Comparison of ENCODE assay signal across 8 cellular contexts in genomic region chr12:57896139-57896436, GRCh38. TPM values are rescaled to one million over a fixed set of nuclear protein-coding genes. Genes with fewer than 3 reads are reported as not detected.
DNase-seq lines count a peak whose midpoint lies in the region; ATAC-seq and TF ChIP-seq lines count a peak whose summit lies in the region.

No MANE protein-coding gene starts in this region.

- no peaks in the 10 kb centered on the region for H3K27me3 ChIP-seq in sigmoid colon

- peak overlapping the region; percentile 84 to 93 for H3K27ac Mint-ChIP-seq in T-cell

- CTCF ChIA-PET in T-cell (lab: Charles Lee) = interaction anchor here (1.0 to 1.7 kb wide), 3 partner anchors 9 to 26 kb away, joined by 3 to 6 read pairs (median 5); no protein-coding TSS in a partner anchor

- H3K9me3 Mint-ChIP-seq in T-cell = no peaks in the 10 kb centered on the region

- H3K4me3 ChIP-seq in GM12875 (ENCODE audit: low read depth, low read length) = peak overlapping the region; percentile 28
- H3K4me3 ChIP-seq in sigmoid colon = peak overlapping the region; percentile 53 to 61 (median 58)

- H3K4me1 ChIP-seq in sigmoid colon = peaks cover 4 to 84% (median 79%) of the 10 kb centered on the region in 4 donors

- no peaks in the 10 kb centered on the region for H3K9me3 ChIP-seq in sigmoid colon

- no peaks in the 10 kb centered on the region for H3K27me3 Mint-ChIP-seq in T-cell

- 13 to 25% methylated on average over 6 of the region's 6 CpGs for WGBS in sigmoid colon, 2 donors

- peaks cover 56 to 67% (median 63%) of the 10 kb centered on the region in 3 donors for H3K4me1 Mint-ChIP-seq in T-cell

- POLR2A ChIA-PET in T-cell (lab: Charles Lee) = no interaction called here

- ATAC-seq in T-cell (replicated peaks in 1 of 4) (no peak), GM21515 (IDR thresholded peaks at IDR 0.05; ENCODE audit: unreplicated experiment) (no peak)

- no peaks in the 10 kb centered on the region for H3K36me3 Mint-ChIP-seq in T-cell

- peak overlapping the region; percentile 69 to 82 (median 75) for H3K4me3 Mint-ChIP-seq in T-cell

- TF ChIP-seq CTCF in GM12875 (IDR thresholded peaks at IDR 0.05; ENCODE audit: borderline replicate concordance, insufficient read depth, low read depth, low read length) = no peak
- no peak for TF ChIP-seq CTCF in sigmoid colon (IDR thresholded peaks at IDR 0.05)

- no peak for TF ChIP-seq EP300 in sigmoid colon (IDR thresholded peaks at IDR 0.05)

- no peaks in the 10 kb centered on the region for H3K36me3 ChIP-seq in sigmoid colon

- DNase-seq in T-cell = peak in 1 of 34 experiments; percentile 6
- DNase-seq in globus pallidus (ENCODE audit: low spot score) = peak; percentile 33
- DNase-seq in sigmoid colon = no peak
- DNase-seq in hepatic stellate cell (ENCODE audit: low spot score) = no peak
- DNase-seq in activated gamma-delta T cell treated with Interleukin-2 at 50 U/mL for 16 hours = no peak
- no peak for DNase-seq in NCI-H82 treated with DMSO at 0.1 percent for 48 hours (lab: John Stamatoyannopoulos, UW; ENCODE audit: unreplicated experiment)

- intact Hi-C loops in sigmoid colon (cut with DNase I) = loop anchor here (1.0 kb wide), 1 partner anchor 52 kb away; no protein-coding TSS in a partner anchor

- no peak for TF ChIP-seq POLR2A in sigmoid colon (IDR thresholded peaks at IDR 0.05)

- H3K27ac ChIP-seq in sigmoid colon = peak overlapping the region; percentile 93 to 99 (median 98)

RNA-seq across cellular contexts. Expression of gene ATP23, which starts 45.3 kb away (rescaled TPM):
- total RNA-seq in T-cell (1 to 10 TPM; 3.1 to 9.7 (median 7.7) TPM), sigmoid colon (10 to 100 TPM in 3 of 4 donors, 1 to 10 TPM in 1; 5.3 to 39.0 (median 13.2) TPM)
- 10 to 100 TPM; 14.8 to 43.5 (median 25.8) TPM for polyA plus RNA-seq in sigmoid colon

RNA-seq across cellular contexts. Expression of gene CTDSP2, which starts 49.6 kb away (rescaled TPM):
- 100 to 1,000 TPM; 132 to 246 (median 234) TPM for total RNA-seq in T-cell
- total RNA-seq in sigmoid colon = 100 to 1,000 TPM; 121 to 183 (median 135) TPM
- 100 to 1,000 TPM in 2 of 3 donors, 10 to 100 TPM in 1; 85.3 to 122 (median 105) TPM for polyA plus RNA-seq in sigmoid colon
